In genomic region chr7:29247232-29247961, GRCh38 we compare ENCODE assay signal across 34 cellular contexts. TPM values are rescaled to one million over a fixed set of nuclear protein-coding genes. Genes with fewer than 3 reads are reported as not detected.
DNase-seq lines count a peak whose midpoint lies in the region; ATAC-seq, FAIRE-seq and TF ChIP-seq lines count a peak whose summit lies in the region.
"Had no signal": no experiment of that assay in that cellular context is flagged by ENCODE, and none has a peak within 500 bp of the region (broad histone marks: within the 10 kb centered on the region; RNA-seq: fewer than 3 reads in every experiment).

No MANE protein-coding gene starts in this region.

- H3K4me1 ChIP-seq in CD8-positive, alpha-beta memory T cell (ENCODE audit: insufficient read depth, low read length), result no peaks in the 10 kb centered on the region
- H3K4me1 ChIP-seq in K562 (replicated peaks in 1 of 2; ENCODE audit: control insufficient read depth in 2 of 2, insufficient read depth in 2 of 2, low read length in 2 of 2), result no peaks in the 10 kb centered on the region
- no peaks in the 10 kb centered on the region for H3K4me1 ChIP-seq in suprapubic skin
- H3K4me1 ChIP-seq: neural progenitor cell, thyroid gland, vagina had no signal

- no peak overlapping the region for H3K4me3 Mint-ChIP-seq in CD8-positive, alpha-beta memory T cell
- H3K4me3 Mint-ChIP-seq: activated CD4-positive, alpha-beta memory T cell treated with anti-CD3 and anti-CD28 coated beads for 36 hours; activated T-cell treated with anti-CD3 and anti-CD28 coated beads, Interleukin-2, amount 50 U/mL, for 72 hours; neural progenitor cell; stimulated activated naive CD8-positive, alpha-beta T cell treated with anti-CD3 and anti-CD28 coated beads, Interleukin-15, Interleukin-2, amounts not matched to agents 100 ng/mL and 50 ng/mL, for 24 hours had no signal

- H3K4me2 ChIP-seq in K562 (ENCODE audit: insufficient read depth, low read length), result no peak overlapping the region
- H3K4me2 ChIP-seq: neural progenitor cell had no signal

- H3K9ac ChIP-seq in K562 (ENCODE audit: insufficient read depth in 1 of 2, low read depth in 2 of 2, low read length in 2 of 2), result no peak overlapping the region
- H3K9ac ChIP-seq: neural progenitor cell had no signal

- H3K36me3 Mint-ChIP-seq in CD8-positive, alpha-beta memory T cell, result peaks cover 0 to 14% (median 2%) of the 10 kb centered on the region in 3 donors
- H3K36me3 Mint-ChIP-seq: activated CD4-positive, alpha-beta memory T cell treated with anti-CD3 and anti-CD28 coated beads for 36 hours; neural progenitor cell had no signal

- no peaks in the 10 kb centered on the region for H3K9me3 ChIP-seq in CD8-positive, alpha-beta memory T cell (ENCODE audit: low read length)
- no peaks in the 10 kb centered on the region for H3K9me3 ChIP-seq in K562 (replicated peaks; ENCODE audit: control insufficient read depth, insufficient read depth, low read depth, low read length)
- H3K9me3 ChIP-seq in suprapubic skin, result no peaks in the 10 kb centered on the region
- H3K9me3 ChIP-seq: right atrium auricular region, thyroid gland, vagina had no signal

- H3K27me3 ChIP-seq in CD8-positive, alpha-beta memory T cell (ENCODE audit: insufficient read depth, low read length, poor library complexity, severe bottlenecking), result no peaks in the 10 kb centered on the region
- H3K27me3 ChIP-seq in K562 (ENCODE audit: control insufficient read depth in 2 of 2, insufficient read depth in 2 of 2, low read length in 2 of 2) (peaks cover 0 to 8% of the 10 kb centered on the region in 2 experiments; a peak in 4 of 5 replicates), suprapubic skin (no peaks in the 10 kb centered on the region)
- H3K27me3 ChIP-seq: neural progenitor cell, right atrium auricular region, thyroid gland, vagina had no signal

- no peak for DNase-seq in CD8-positive, alpha-beta memory T cell
- DNase-seq in K562 (ENCODE audit: extremely low read depth in 1 of 4, low spot score in 3 of 4) (no peak), left lobe of liver (ENCODE audit: low spot score) (no peak), suprapubic skin (ENCODE audit: low spot score in 2 of 2) (no peak), amygdala (lab: John Stamatoyannopoulos, UW) (no peak), NCI-H748 (lab: John Stamatoyannopoulos, UW; ENCODE audit: unreplicated experiment) (no peak), activated gamma-delta T cell treated with Interleukin-2 at 50 U/mL for 16 hours (no peak)
- DNase-seq: activated CD4-positive, alpha-beta memory T cell treated with anti-CD3 and anti-CD28 coated beads for 36 hours; activated CD4-positive, CD25-positive, alpha-beta regulatory T cell treated with anti-CD3 and anti-CD28 coated beads, Interleukin-2, amount 50 U/mL, for 72 hours; activated naive CD4-positive, alpha-beta T cell treated with Interleukin-2 at 50 U/mL for 16 hours; activated T-cell treated with anti-CD3 and anti-CD28 coated beads, Interleukin-2, amount 50 U/mL, for 72 hours; DMS79; effector CD4-positive, alpha-beta T cell; hypothalamus; KBM-7; mesendoderm; NCI-H1417 treated with DMSO at 0.1 percent for 48 hours; NCI-H226; NCI-H69; Right ventricle myocardium superior; stimulated activated CD4-positive, alpha-beta T cell treated with anti-CD3 and anti-CD28 coated beads, Interleukin-2, amount 100 ng/mL, for 24 hours; thyroid gland had no signal

- intact Hi-C loops in K562 (cut with micrococcal nuclease), result no loop called here

- peaks cover 35 to 51% (median 39%) of the 10 kb centered on the region in 3 donors for H3K4me1 Mint-ChIP-seq in CD8-positive, alpha-beta memory T cell
- H3K4me1 Mint-ChIP-seq: neural progenitor cell had no signal

- no peaks in the 10 kb centered on the region for H3K9me1 ChIP-seq in K562 (ENCODE audit: control insufficient read depth, insufficient read depth, low read length)

- TF ChIP-seq POLR2A in K562 (conservative IDR thresholded peaks at IDR 0.05) (no peak), suprapubic skin (IDR thresholded peaks at IDR 0.05) (no peak)

- H3K79me2 ChIP-seq in K562 (ENCODE audit: control insufficient read depth, insufficient read depth, low read length), result no peaks in the 10 kb centered on the region

- BruUV-seq in K562 (replicated peaks; lab: Mats Ljungman, UMichigan), result no TSS peak

- no peaks in the 10 kb centered on the region for H4K20me1 ChIP-seq in K562 (replicated peaks; ENCODE audit: control insufficient read depth, insufficient read depth, low read length)

- H3K27me3 Mint-ChIP-seq in CD8-positive, alpha-beta memory T cell, result no peaks in the 10 kb centered on the region

- no peak for TF ChIP-seq CTCF in K562 (IDR thresholded peaks at IDR 0.05 in 2 of 3, conservative IDR thresholded peaks at IDR 0.05 in 1 of 3; ENCODE audit: insufficient read depth in 2 of 3, low read depth in 1 of 3, low read length in 3 of 3)
- no peak for TF ChIP-seq CTCF in suprapubic skin (IDR thresholded peaks at IDR 0.05)

- POLR2A ChIA-PET in CD8-positive, alpha-beta memory T cell (lab: Charles Lee), result no interaction called here
- POLR2A ChIA-PET in K562 (lab: Yijun Ruan, JAX), result interaction anchor here (2.2 kb wide), 1 partner anchor 11 kb away, joined by 6 read pairs; no protein-coding TSS in a partner anchor

- 2% methylated on average over 6 of the region's 6 CpGs for WGBS in K562 (ENCODE audit: insufficient coverage, low coverage, missing lambda C conversion rate)
- WGBS in suprapubic skin, result 87% methylated on average over 6 of the region's 6 CpGs

- H3K27ac ChIP-seq in CD8-positive, alpha-beta memory T cell (ENCODE audit: low read depth, low read length), result no peak overlapping the region
- H3K27ac ChIP-seq in K562 (ENCODE audit: extremely low read depth, low read depth, low read length) (no peak overlapping the region), suprapubic skin (peak overlapping the region; percentile 29)
- H3K27ac ChIP-seq: epithelial cell of prostate, neural progenitor cell, thyroid gland, vagina had no signal

- in situ Hi-C loops in K562 (cut with MboI), result no loop called here

- peak overlapping the region in 6 of 8 donors; percentile 24 to 98 (median 54) for H3K27ac Mint-ChIP-seq in CD8-positive, alpha-beta memory T cell
- H3K27ac Mint-ChIP-seq: activated CD4-positive, alpha-beta memory T cell treated with anti-CD3 and anti-CD28 coated beads for 36 hours; activated T-cell treated with anti-CD3 and anti-CD28 coated beads, Interleukin-2, amount 50 U/mL, for 72 hours; stimulated activated naive CD8-positive, alpha-beta T cell treated with anti-CD3 and anti-CD28 coated beads, Interleukin-15, Interleukin-2, amounts not matched to agents 100 ng/mL and 50 ng/mL, for 24 hours had no signal

- no peak for ATAC-seq in K562
- ATAC-seq in left lobe of liver, result peak; percentile 19
- ATAC-seq: activated T-cell treated with anti-CD3 and anti-CD28 coated beads, Interleukin-2, amount 50 U/mL, for 72 hours; HCT116 had no signal

- CTCF ChIA-PET in CD8-positive, alpha-beta memory T cell (lab: Charles Lee), result interaction anchor here (1.8 kb wide), 1 partner anchor 58 kb away, joined by 5 read pairs; no protein-coding TSS in a partner anchor
- CTCF ChIA-PET in K562 (lab: Yijun Ruan, JAX; ENCODE audit: low intra/inter-chr PET ratio), result interaction anchor here (1.0 kb wide), 1 partner anchor 10 kb away, joined by 3 read pairs; no protein-coding TSS in a partner anchor

- FAIRE-seq in K562 (lab: Jason Lieb, UNC), result no peak
- FAIRE-seq: bronchial epithelial cell, colon, G401.6 had no signal

- no peak overlapping the region for H3K4me3 ChIP-seq in CD8-positive, alpha-beta memory T cell (ENCODE audit: low read length)
- H3K4me3 ChIP-seq in K562 (no peak overlapping the region), suprapubic skin (no peak overlapping the region)
- H3K4me3 ChIP-seq: neural progenitor cell, right atrium auricular region, thyroid gland, vagina had no signal

- no peak for TF ChIP-seq RAD21 in K562 (CRISPR knock-in tag; conservative IDR thresholded peaks at IDR 0.05 in 1 of 2, IDR thresholded peaks at IDR 0.05 in 1 of 2)

- H3K9me3 Mint-ChIP-seq in CD8-positive, alpha-beta memory T cell, result no peaks in the 10 kb centered on the region
- H3K9me3 Mint-ChIP-seq: activated T-cell treated with anti-CD3 and anti-CD28 coated beads, Interleukin-2, amount 50 U/mL, for 72 hours; neural progenitor cell; stimulated activated naive CD8-positive, alpha-beta T cell treated with anti-CD3 and anti-CD28 coated beads, Interleukin-15, Interleukin-2, amounts not matched to agents 100 ng/mL and 50 ng/mL, for 24 hours had no signal

- TF ChIP-seq EP300 in K562 (IDR thresholded peaks at IDR 0.05; ENCODE audit: low read length), result no peak
- TF ChIP-seq EP300 in suprapubic skin (IDR thresholded peaks at IDR 0.05), result no peak

- H3K36me3 ChIP-seq in CD8-positive, alpha-beta memory T cell (ENCODE audit: insufficient read depth, low read length), result no peaks in the 10 kb centered on the region
- H3K36me3 ChIP-seq in K562 (ENCODE audit: control insufficient read depth, insufficient read depth, low read length), result no peaks in the 10 kb centered on the region
- H3K36me3 ChIP-seq in suprapubic skin, result no peaks in the 10 kb centered on the region
- H3K36me3 ChIP-seq: neural progenitor cell, right atrium auricular region, thyroid gland, vagina had no signal

- no peak overlapping the region for H2AFZ ChIP-seq in K562 (ENCODE audit: low read depth, low read length)
- H2AFZ ChIP-seq: neural progenitor cell had no signal

TF ChIP-seq in K562, 482 proteins besides CTCF, POLR2A, EP300 and RAD21 (continues in another document):
- peak; percentile 79 for TF ChIP-seq MAFK (IDR thresholded peaks at IDR 0.05; ENCODE audit: low read length)

RNA-seq across cellular contexts. Expression of gene CHN2, which starts 52.8 kb away (rescaled TPM):
- 1 to 10 TPM; 4.1 to 5.3 TPM for total RNA-seq in CD8-positive, alpha-beta memory T cell
- polyA plus RNA-seq in CD8-positive, alpha-beta memory T cell, result 30.4 TPM
- not detected in 2 replicates for total RNA-seq in K562 (2011; cell fraction: chromatin; rRNA removed; ENCODE audit: low replicate concordance)
- total RNA-seq in K562 (2011; cell fraction: nucleolus; rRNA removed), result not detected in 2 replicates
- total RNA-seq in K562 (2011; cell fraction: nucleoplasm; rRNA removed), result 1.5 TPM in 1 of 2 replicates, not detected in the other
- total RNA-seq in K562 (2014; rRNA removed) (0.41 and 2.1 TPM in 2 replicates), K562 (2014; rRNA removed; fragmentation: Illumina TruSeq; extraction: Trizol) (0.29 and 0.33 TPM in 2 replicates), K562 (2015; rRNA removed; fragmentation: Illumina TruSeq; extraction: Trizol) (0.29 and 0.94 TPM in 2 replicates), K562 (2021) (0.38 and 0.44 TPM in 2 replicates), left lobe of liver (56.5 TPM), suprapubic skin (1 to 10 TPM; 3.3 to 9.6 (median 6.2) TPM)
- polyA plus RNA-seq in K562 (2011; rRNA removed) (4.3 TPM in 1 of 2 replicates, not detected in the other), K562 (2014; fragmentation: Illumina TruSeq; extraction: Trizol) (0.15 and 0.21 TPM in 2 replicates), K562 (2014; fragmentation: Nextera tagmentation; extraction: Ambion mirVana) (under 1 TPM; 0.13 to 0.32 TPM), K562 (2014; rRNA removed) (0.12 TPM in 1 of 2 replicates, not detected in the other)
- 2.4 TPM in 1 of 2 replicates, not detected in the other for polyA plus RNA-seq in K562 (2011; cell fraction: cytosol; rRNA removed)
- polyA plus RNA-seq in K562 (2011; cell fraction: nucleus; rRNA removed), result 5.2 TPM in 1 of 2 replicates, not detected in the other
- 0.18 and 0.26 TPM in 2 replicates for polyA plus RNA-seq in K562 (2012)
- polyA minus RNA-seq in K562 (2011; rRNA and poly(A)+ RNA removed), result 0.56 and 7.5 TPM in 2 replicates
- polyA minus RNA-seq in K562 (2011; cell fraction: cytosol; rRNA and poly(A)+ RNA removed), result 4.1 TPM in 1 of 2 replicates, not detected in the other
- 10.6 TPM in 1 of 2 replicates, not detected in the other for polyA minus RNA-seq in K562 (2011; cell fraction: nucleus; rRNA and poly(A)+ RNA removed)
- total RNA-seq: HT1080 had no signal
- polyA plus RNA-seq: AG04450, BJ had no signal
